11 cellular contexts compared by ENCODE assay signal in the genomic region with DNA sequence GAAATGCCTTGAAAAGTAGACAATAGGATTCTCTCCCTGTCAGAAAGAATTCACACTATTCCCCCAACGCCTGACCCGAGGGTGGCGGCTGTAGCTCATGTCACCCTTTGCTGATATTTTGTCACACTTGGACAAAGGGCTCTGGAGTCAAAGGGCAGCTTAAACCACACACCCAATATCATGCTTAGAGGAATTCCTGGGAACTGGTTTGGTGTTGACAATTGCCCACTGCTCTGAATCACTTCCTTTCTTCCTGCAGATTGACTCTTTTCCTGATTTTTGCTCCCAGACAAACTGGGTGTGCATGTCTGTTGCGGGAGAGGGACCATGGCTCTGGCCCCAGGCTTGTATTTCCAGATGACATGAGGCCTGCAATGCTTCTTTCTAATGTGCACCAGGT. TPM values are rescaled to one million over a fixed set of nuclear protein-coding genes. Genes with fewer than 3 reads are reported as not detected.
DNase-seq lines count a peak whose midpoint lies in the region; ATAC-seq and TF ChIP-seq lines count a peak whose summit lies in the region.
"Had no signal": no experiment of that assay in that cellular context is flagged by ENCODE, and none has a peak within 500 bp of the region (broad histone marks: within the 10 kb centered on the region; RNA-seq: fewer than 3 reads in every experiment).

No MANE protein-coding gene starts in this region.

- H3K27me3 ChIP-seq in gastroesophageal sphincter = no peaks in the 10 kb centered on the region

- intact Hi-C loops in posterior vena cava (cut with DNase I) = no loop called here

- H3K4me1 ChIP-seq in gastroesophageal sphincter = peaks cover 0 to 10% (median 0%) of the 10 kb centered on the region in 3 donors

- no peaks in the 10 kb centered on the region for H3K36me3 ChIP-seq in gastroesophageal sphincter

- ATAC-seq in gastroesophageal sphincter = no peak
- ATAC-seq in HG02588 (IDR thresholded peaks at IDR 0.05; ENCODE audit: unreplicated experiment) = no peak
- no peak for ATAC-seq in HG03159 (IDR thresholded peaks at IDR 0.05; ENCODE audit: unreplicated experiment)
- ATAC-seq: activated CD4-positive, CD25-positive, alpha-beta regulatory T cell treated with anti-CD3 and anti-CD28 coated beads, Interleukin-2, amount 50 U/mL, for 24 hours had no signal

- TF ChIP-seq POLR2A in gastroesophageal sphincter (IDR thresholded peaks at IDR 0.05) = no peak

- TF ChIP-seq EP300 in gastroesophageal sphincter (IDR thresholded peaks at IDR 0.05) = no peak

- DNase-seq in A172 (ENCODE audit: low spot score) = peak; percentile 90
- DNase-seq in HT-29 (ENCODE audit: low spot score) = peak; percentile 88
- peak; percentile 89 for DNase-seq in dermis blood vessel endothelial cell
- peak; percentile 17 for DNase-seq in kidney glomerular epithelial cell (lab: John Stamatoyannopoulos, UW)
- no peak for DNase-seq in posterior vena cava (ENCODE audit: low spot score)
- DNase-seq: activated gamma-delta T cell treated with Interleukin-2 at 50 U/mL for 16 hours had no signal

- no peak overlapping the region for H3K27ac ChIP-seq in gastroesophageal sphincter

- H3K4me3 ChIP-seq in gastroesophageal sphincter = no peak overlapping the region
- H3K4me3 ChIP-seq: lung had no signal

- 60% methylated on average over 1 of the region's 4 CpGs; no CpG with 5 or more reads in 1 of the 2 donors for WGBS in gastroesophageal sphincter (ENCODE audit: low coverage in 1 of 2), 2 donors

- no peaks in the 10 kb centered on the region for H3K9me3 ChIP-seq in gastroesophageal sphincter

- no peak for TF ChIP-seq CTCF in gastroesophageal sphincter (IDR thresholded peaks at IDR 0.05)

RNA-seq across cellular contexts. Expression of gene SERP2, which starts 9.0 kb away (rescaled TPM):
- total RNA-seq in A172 (2014; rRNA removed; shearing (Covaris generic)) = not detected in 2 replicates
- 5.4 and 7.7 TPM in 2 replicates for total RNA-seq in HT-29 (2014; rRNA removed; shearing (Covaris generic))
- total RNA-seq in dermis blood vessel endothelial cell (1.4 and 1.5 TPM in 2 replicates), gastroesophageal sphincter (10 to 100 TPM in 2 of 4 donors, 1 to 10 TPM in 2; 6.9 to 15.6 (median 11.5) TPM), posterior vena cava (1 to 10 TPM; 5.1 to 7.9 TPM)
